8 cellular contexts compared by ENCODE assay signal in genomic region chr1:154325583-154326545, GRCh38. TPM values are rescaled to one million over a fixed set of nuclear protein-coding genes. Genes with fewer than 3 reads are reported as not detected.
DNase-seq lines count a peak whose midpoint lies in the region; ATAC-seq and TF ChIP-seq lines count a peak whose summit lies in the region.

No MANE protein-coding gene starts in this region.

- H4K20me1 ChIP-seq in DOHH2 (ENCODE audit: control insufficient read depth, insufficient read depth, low read depth, low read length): peaks cover 5% of the 10 kb centered on the region; the same call in 1 of the 2 replicates

- H3K4me3 ChIP-seq in DOHH2 (ENCODE audit: low read length) (peak overlapping the region; percentile 83), HL-60 (replicated peaks; ENCODE audit: insufficient read depth, low read length) (peak overlapping the region; percentile 50), skeletal muscle cell (ENCODE audit: low read depth, low read length) (peak overlapping the region; percentile 88)

- no peaks in the 10 kb centered on the region for H3K79me2 ChIP-seq in DOHH2 (ENCODE audit: control insufficient read depth, low read length)

- H3K27me3 Mint-ChIP-seq in immature natural killer cell (ENCODE audit: low read depth in 3 of 3): peaks cover 4 to 7% (median 7%) of the 10 kb centered on the region in 3 donors

- DNase-seq in HL-60 (ENCODE audit: low read depth in 1 of 2, low spot score in 1 of 2) (peak in 1 of 2 experiments; percentile 35), SK-N-DZ (ENCODE audit: low spot score) (peak; percentile 87), cerebellar cortex (ENCODE audit: low spot score) (peak; percentile 86), immature natural killer cell (peak; percentile 27 to 32 (median 32)), skeletal muscle cell (ENCODE audit: low read depth) (peak; percentile 63), NCI-H1048 (lab: John Stamatoyannopoulos, UW) (no peak)

- H3K4me2 ChIP-seq in DOHH2 (ENCODE audit: low read length): peak overlapping the region; percentile 96

- peaks cover 77% of the 10 kb centered on the region for H3K27me3 ChIP-seq in DOHH2 (ENCODE audit: control insufficient read depth, low read length)
- peaks cover 46% of the 10 kb centered on the region for H3K27me3 ChIP-seq in HL-60 (ENCODE audit: insufficient read depth, poor library complexity, severe bottlenecking)

- H3K36me3 ChIP-seq in DOHH2 (ENCODE audit: control insufficient read depth, low read length): no peaks in the 10 kb centered on the region

- no peak overlapping the region for H3K27ac ChIP-seq in DOHH2 (ENCODE audit: low read depth, low read length)
- H3K27ac ChIP-seq in HL-60 (replicated peaks): no peak overlapping the region

- H3K4me3 Mint-ChIP-seq in immature natural killer cell: peak overlapping the region; percentile 89 to 93 (median 92)

- peaks cover 0 to 1% (median 0%) of the 10 kb centered on the region in 6 donors for H3K9me3 Mint-ChIP-seq in immature natural killer cell

- TF ChIP-seq CTCF in DOHH2 (IDR thresholded peaks at IDR 0.05; ENCODE audit: low read depth, low read length, poor library complexity, severe bottlenecking) (peak; percentile 8), HL-60 (IDR thresholded peaks at IDR 0.05; ENCODE audit: insufficient read depth, low read length) (no peak)

- H3F3A ChIP-seq in DOHH2 (ENCODE audit: control insufficient read depth, insufficient read depth): no peaks in the 10 kb centered on the region

- H3K27ac Mint-ChIP-seq in immature natural killer cell: peak overlapping the region; percentile 87 to 95 (median 90)

- no peaks in the 10 kb centered on the region for H3K9me3 ChIP-seq in DOHH2 (ENCODE audit: control insufficient read depth, insufficient read depth, low read length)

- H3K9me2 ChIP-seq in DOHH2 (replicated peaks; ENCODE audit: control insufficient read depth, low read length): no peaks in the 10 kb centered on the region

- ATAC-seq in HG03378 (IDR thresholded peaks at IDR 0.05; ENCODE audit: unreplicated experiment): no peak

- peaks cover 46% of the 10 kb centered on the region for H3K4me1 ChIP-seq in DOHH2 (ENCODE audit: control insufficient read depth, low read length)

- peaks cover 0 to 3% (median 3%) of the 10 kb centered on the region in 3 donors for H3K36me3 Mint-ChIP-seq in immature natural killer cell

- H3K4me1 Mint-ChIP-seq in immature natural killer cell: peaks cover 51 to 56% of the 10 kb centered on the region in 2 donors

RNA-seq across cellular contexts. Expression of gene ATP8B2, which starts 0.5 kb away (rescaled TPM):
- 60.3 and 71.0 TPM in 2 replicates for polyA plus RNA-seq in SK-N-DZ (2014; cell fraction: cytosol; rRNA removed)
- polyA plus RNA-seq in SK-N-DZ (2014; cell fraction: nucleus; rRNA removed): 138 TPM in 2 replicates
- 10 to 100 TPM in 2 of 3 donors, 1 to 10 TPM in 1; 8.5 to 27.4 (median 16.5) TPM for polyA plus RNA-seq in immature natural killer cell

RNA-seq across cellular contexts. Expression of gene AQP10, which starts 5.0 kb away (rescaled TPM):
- polyA plus RNA-seq in SK-N-DZ (2014; cell fraction: cytosol; rRNA removed): 0.07 TPM in 1 of 2 replicates, not detected in the other
- polyA plus RNA-seq in SK-N-DZ (2014; cell fraction: nucleus; rRNA removed): not detected in 2 replicates
- under 1 TPM in 1 of 3 donors, not detected in 2; 0.24 TPM for polyA plus RNA-seq in immature natural killer cell

RNA-seq across cellular contexts. Expression of gene HAX1, which starts 53.4 kb away (rescaled TPM):
- 222 TPM in 2 replicates for polyA plus RNA-seq in SK-N-DZ (2014; cell fraction: cytosol; rRNA removed)
- 209 and 219 TPM in 2 replicates for polyA plus RNA-seq in SK-N-DZ (2014; cell fraction: nucleus; rRNA removed)
- polyA plus RNA-seq in immature natural killer cell: 100 to 1,000 TPM; 119 to 207 (median 139) TPM
